14 cellular contexts compared by ENCODE assay signal in the genomic region with DNA sequence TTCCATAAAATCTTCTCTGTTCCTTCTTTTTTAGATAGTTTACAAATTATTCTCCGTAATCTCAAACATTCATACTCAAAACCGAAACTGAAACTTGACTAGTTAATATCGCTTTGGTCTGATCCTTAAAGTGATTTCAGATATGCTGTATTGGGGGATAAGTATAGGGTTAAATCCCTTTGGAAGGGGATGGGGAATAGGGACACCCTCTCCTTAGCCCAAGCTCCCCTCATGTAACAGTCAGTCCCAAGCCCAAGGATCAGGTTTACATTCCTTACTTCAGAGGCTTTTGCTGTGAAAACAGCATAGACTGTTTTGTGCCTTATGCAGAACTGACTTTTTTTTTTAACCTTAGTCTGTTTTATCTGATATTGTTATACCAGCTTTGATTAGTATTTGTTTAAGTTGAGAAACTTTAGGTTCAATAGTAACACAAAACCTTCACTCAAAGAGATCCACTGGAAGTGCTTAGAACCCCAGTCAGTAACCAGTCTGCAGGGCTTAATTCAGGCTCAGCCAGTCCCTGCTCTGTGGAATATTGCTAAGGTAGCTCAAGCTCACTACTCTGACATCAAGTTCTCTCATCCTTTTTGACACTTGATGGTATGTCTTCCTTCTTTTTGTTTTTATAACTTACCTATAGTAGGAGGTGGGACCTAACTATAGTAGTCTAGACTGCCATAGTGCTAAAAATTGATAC. TPM values are rescaled to one million over a fixed set of nuclear protein-coding genes. Genes with fewer than 3 reads are reported as not detected.
DNase-seq lines count a peak whose midpoint lies in the region; ATAC-seq and TF ChIP-seq lines count a peak whose summit lies in the region.
"Had no signal": no experiment of that assay in that cellular context is flagged by ENCODE, and none has a peak within 500 bp of the region (broad histone marks: within the 10 kb centered on the region; RNA-seq: fewer than 3 reads in every experiment).

No MANE protein-coding gene starts in this region.

- TF ChIP-seq CTCF in CD8-positive, alpha-beta T cell (IDR thresholded peaks at IDR 0.05): no peak
- no peak for TF ChIP-seq CTCF in WERI-Rb-1 (IDR thresholded peaks at IDR 0.05; ENCODE audit: low read depth, low read length)

- H3K9me3 ChIP-seq in CD8-positive, alpha-beta T cell (ENCODE audit: low read length): no peaks in the 10 kb centered on the region
- H3K9me3 ChIP-seq in KOPT-K1 (ENCODE audit: insufficient read depth, low read length, poor library complexity, severe bottlenecking) (no peaks in the 10 kb centered on the region), WERI-Rb-1 (ENCODE audit: severe bottlenecking) (no peaks in the 10 kb centered on the region)

- peak; percentile 66 for ATAC-seq in CD8-positive, alpha-beta T cell
- peak; percentile 55 for ATAC-seq in effector memory CD8-positive, alpha-beta T cell (replicated peaks)
- peak; percentile 29 for ATAC-seq in sciatic nerve

- H3K27ac ChIP-seq in CD8-positive, alpha-beta T cell (ENCODE audit: low read depth, low read length): peak overlapping the region; percentile 35
- H3K27ac ChIP-seq in KOPT-K1 (ENCODE audit: low read depth, low read length, poor library complexity, severe bottlenecking) (peak overlapping the region; percentile 72), WERI-Rb-1 (no peak overlapping the region)

- H3K27ac Mint-ChIP-seq in CD8-positive, alpha-beta T cell: peak overlapping the region; percentile 89
- peak overlapping the region; percentile 94 to 98 for H3K27ac Mint-ChIP-seq in effector memory CD8-positive, alpha-beta T cell
- H3K27ac Mint-ChIP-seq: nephron progenitor cell had no signal

- H3K36me3 Mint-ChIP-seq in CD8-positive, alpha-beta T cell: peaks cover 72% of the 10 kb centered on the region
- peaks cover 29% of the 10 kb centered on the region for H3K36me3 Mint-ChIP-seq in effector memory CD8-positive, alpha-beta T cell (ENCODE audit: insufficient read depth)

- peak overlapping the region; percentile 85 for H3K4me3 Mint-ChIP-seq in CD8-positive, alpha-beta T cell
- H3K4me3 Mint-ChIP-seq in effector memory CD8-positive, alpha-beta T cell: peak overlapping the region; percentile 77 to 83
- H3K4me3 Mint-ChIP-seq: nephron progenitor cell had no signal

- DNase-seq in CD8-positive, alpha-beta T cell: no peak
- peak in 1 of 3 experiments; percentile 20 for DNase-seq in effector memory CD8-positive, alpha-beta T cell
- DNase-seq in sciatic nerve (ENCODE audit: low spot score) (no peak), GM19238 (ENCODE audit: insufficient read length, low spot score) (no peak), WERI-Rb-1 (no peak), NCI-H187 treated with DMSO at 0.1 percent for 48 hours (lab: John Stamatoyannopoulos, UW) (no peak)
- DNase-seq: activated CD8-positive, alpha-beta memory T cell treated with anti-CD3 and anti-CD28 coated beads, Interleukin-2, amount 50 U/mL, for 48 hours; DMS53; hypothalamus; NCI-H510A treated with DMSO at 0.1 percent for 48 hours; nephron progenitor cell; stimulated activated CD4-positive, alpha-beta T cell treated with anti-CD3 and anti-CD28 coated beads, Interleukin-2, amount 100 ng/mL, for 48 hours had no signal

- H3K27me3 ChIP-seq in CD8-positive, alpha-beta T cell (ENCODE audit: insufficient read depth, low read length): no peaks in the 10 kb centered on the region
- H3K27me3 ChIP-seq in WERI-Rb-1 (ENCODE audit: insufficient read depth, low read depth, severe bottlenecking): no peaks in the 10 kb centered on the region

- no peaks in the 10 kb centered on the region for H3K9me3 Mint-ChIP-seq in CD8-positive, alpha-beta T cell
- H3K9me3 Mint-ChIP-seq in effector memory CD8-positive, alpha-beta T cell: no peaks in the 10 kb centered on the region
- H3K9me3 Mint-ChIP-seq: nephron progenitor cell had no signal

- intact Hi-C loops in CD8-positive, alpha-beta T cell (cut with DNase I, micrococcal nuclease): loop anchor here (1.0 to 5.0 kb wide), 2 partner anchors 10 to 281 kb away; a partner anchor contains a TSS
- intact Hi-C loops in sciatic nerve (cut with DNase I): no loop called here

- H3K4me1 ChIP-seq in CD8-positive, alpha-beta T cell (ENCODE audit: insufficient read depth, low read length): peaks cover 6% of the 10 kb centered on the region

- peaks cover 12% of the 10 kb centered on the region for H3K36me3 ChIP-seq in CD8-positive, alpha-beta T cell (ENCODE audit: insufficient read depth, low read length)
- H3K36me3 ChIP-seq in KOPT-K1 (ENCODE audit: insufficient read depth, low read length) (peaks cover 83% of the 10 kb centered on the region), WERI-Rb-1 (no peaks in the 10 kb centered on the region)

- peak overlapping the region; percentile 51 for H3K4me3 ChIP-seq in CD8-positive, alpha-beta T cell (ENCODE audit: low read depth, low read length)
- no peak overlapping the region for H3K4me3 ChIP-seq in WERI-Rb-1 (ENCODE audit: low read depth, low read length)

- POLR2A ChIA-PET in CD8-positive, alpha-beta T cell (lab: Charles Lee): interaction anchor here (0.7 kb wide), 1 partner anchor 9 kb away, joined by 3 read pairs; no protein-coding TSS in a partner anchor

- H3K27me3 Mint-ChIP-seq in CD8-positive, alpha-beta T cell (ENCODE audit: low read depth): no peaks in the 10 kb centered on the region
- no peaks in the 10 kb centered on the region for H3K27me3 Mint-ChIP-seq in effector memory CD8-positive, alpha-beta T cell

- peaks cover 34% of the 10 kb centered on the region for H3K4me1 Mint-ChIP-seq in CD8-positive, alpha-beta T cell (ENCODE audit: low read depth)
- H3K4me1 Mint-ChIP-seq in effector memory CD8-positive, alpha-beta T cell (ENCODE audit: low read depth in 2 of 2): peaks cover 5 to 25% of the 10 kb centered on the region in 2 donors
- H3K4me1 Mint-ChIP-seq: nephron progenitor cell had no signal

- CTCF ChIA-PET in CD8-positive, alpha-beta T cell (lab: Charles Lee): interaction anchor here (0.6 to 1.4 kb wide), 4 partner anchors 10 to 349 kb away, joined by 3 to 5 read pairs (median 4); no protein-coding TSS in a partner anchor

RNA-seq across cellular contexts. Expression of a gene that starts 10.5 kb away (rescaled TPM):
- total RNA-seq in CD8-positive, alpha-beta T cell: 10 to 100 TPM; 15.9 to 17.2 TPM
- total RNA-seq in sciatic nerve: 17.7 TPM

RNA-seq across cellular contexts. Expression of a gene that starts 38.1 kb away (rescaled TPM):
- not detected for total RNA-seq in CD8-positive, alpha-beta T cell
- total RNA-seq in sciatic nerve: not detected
- total RNA-seq: H4 had no signal
